ENCODE assay signal across 8 cellular contexts in genomic region chr6:57172136-57173055, GRCh38. TPM values are rescaled to one million over a fixed set of nuclear protein-coding genes. Genes with fewer than 3 reads are reported as not detected.
DNase-seq lines count a peak whose midpoint lies in the region; ATAC-seq and TF ChIP-seq lines count a peak whose summit lies in the region.

TSS of gene BAG2 (plus strand) at chr6:57172326. CDS start at chr6:57172698, 372 bp downstream.

- H3K36me3 Mint-ChIP-seq in nephron progenitor cell (ENCODE audit: low read depth), result peaks cover 11% of the 10 kb centered on the region
- peaks cover 19% of the 10 kb centered on the region for H3K36me3 Mint-ChIP-seq in stimulated activated naive CD8-positive, alpha-beta T cell treated with anti-CD3 and anti-CD28 coated beads, Interleukin-15, Interleukin-2, amounts not matched to agents 100 ng/mL and 50 ng/mL, for 24 hours (ENCODE audit: low read depth)

- H3K79me2 ChIP-seq in Karpas-422 (ENCODE audit: low read length), result peaks cover 62% of the 10 kb centered on the region

- H3K4me3 ChIP-seq in Karpas-422 (ENCODE audit: low read length) (peak within 1 kb of the TSS; percentile 82), RWPE2 (ENCODE audit: severe bottlenecking) (peak within 1 kb of the TSS; percentile 54), fibroblast of the aortic adventitia (ENCODE audit: low read depth, low read length) (peak within 1 kb of the TSS; percentile 72)

- H3K9me3 ChIP-seq in Karpas-422 (ENCODE audit: low read length), result no peaks in the 10 kb centered on the region
- H3K9me3 ChIP-seq in RWPE2 (ENCODE audit: severe bottlenecking), result no peaks in the 10 kb centered on the region

- H3K27ac Mint-ChIP-seq in nephron progenitor cell, result peak within 1 kb of the TSS; percentile 96
- peak within 1 kb of the TSS; percentile 95 for H3K27ac Mint-ChIP-seq in stimulated activated naive CD8-positive, alpha-beta T cell treated with anti-CD3 and anti-CD28 coated beads, Interleukin-15, Interleukin-2, amounts not matched to agents 100 ng/mL and 50 ng/mL, for 24 hours

- H3K4me1 Mint-ChIP-seq in nephron progenitor cell, result peaks cover 30% of the 10 kb centered on the region
- peaks cover 26% of the 10 kb centered on the region for H3K4me1 Mint-ChIP-seq in stimulated activated naive CD8-positive, alpha-beta T cell treated with anti-CD3 and anti-CD28 coated beads, Interleukin-15, Interleukin-2, amounts not matched to agents 100 ng/mL and 50 ng/mL, for 24 hours (ENCODE audit: low read depth)

- ATAC-seq in GM21825 (IDR thresholded peaks at IDR 0.05; ENCODE audit: unreplicated experiment), result peak; percentile 88
- peak; percentile 75 for ATAC-seq in RWPE2 (ENCODE audit: low read depth)

- peak within 1 kb of the TSS; percentile 95 for H3K9ac ChIP-seq in Karpas-422 (ENCODE audit: low read length)

- H3K27ac ChIP-seq in Karpas-422 (ENCODE audit: low read length) (peak within 1 kb of the TSS; percentile 74), RWPE2 (ENCODE audit: poor library complexity, severe bottlenecking) (peak within 1 kb of the TSS; percentile 51)

- peak within 1 kb of the TSS; percentile 92 for H3K4me2 ChIP-seq in Karpas-422 (ENCODE audit: low read depth, low read length, poor library complexity, severe bottlenecking)

- H3K27me3 ChIP-seq in Karpas-422 (ENCODE audit: low read length) (no peaks in the 10 kb centered on the region), RWPE2 (ENCODE audit: insufficient read depth, poor library complexity, severe bottlenecking) (no peaks in the 10 kb centered on the region)

- H3K27me3 Mint-ChIP-seq in nephron progenitor cell (ENCODE audit: low read depth, poor library complexity), result peaks cover 4% of the 10 kb centered on the region
- no peaks in the 10 kb centered on the region for H3K27me3 Mint-ChIP-seq in stimulated activated naive CD8-positive, alpha-beta T cell treated with anti-CD3 and anti-CD28 coated beads, Interleukin-15, Interleukin-2, amounts not matched to agents 100 ng/mL and 50 ng/mL, for 24 hours

- no peaks in the 10 kb centered on the region for H3K9me3 Mint-ChIP-seq in nephron progenitor cell
- H3K9me3 Mint-ChIP-seq in stimulated activated naive CD8-positive, alpha-beta T cell treated with anti-CD3 and anti-CD28 coated beads, Interleukin-15, Interleukin-2, amounts not matched to agents 100 ng/mL and 50 ng/mL, for 24 hours, result no peaks in the 10 kb centered on the region

- H2AFZ ChIP-seq in Karpas-422 (ENCODE audit: low read length), result peak within 1 kb of the TSS; percentile 72; the same call in 1 of the 2 replicates

- H3K4me3 Mint-ChIP-seq in nephron progenitor cell, result peak within 1 kb of the TSS; percentile 89
- H3K4me3 Mint-ChIP-seq in stimulated activated naive CD8-positive, alpha-beta T cell treated with anti-CD3 and anti-CD28 coated beads, Interleukin-15, Interleukin-2, amounts not matched to agents 100 ng/mL and 50 ng/mL, for 24 hours, result peak within 1 kb of the TSS; percentile 91

- TF ChIP-seq CTCF in RWPE2 (IDR thresholded peaks at IDR 0.05; ENCODE audit: poor library complexity, severe bottlenecking) (peak; percentile 32), fibroblast of the aortic adventitia (IDR thresholded peaks at IDR 0.05; ENCODE audit: insufficient read depth, low read length) (peak; percentile 17), nephron progenitor cell (IDR thresholded peaks at IDR 0.05) (no peak)

- DNase-seq in EL, result peak; percentile 94
- peak; percentile 97 for DNase-seq in Karpas-422
- DNase-seq in RWPE2 (ENCODE audit: low spot score), result peak; percentile 76
- peak; percentile 79 for DNase-seq in activated T-helper 9 cell treated with anti-CD3 and anti-CD28 coated beads, Interleukin-2, amount 50 U/mL, for 16 hours (ENCODE audit: low read depth)
- DNase-seq in fibroblast of the aortic adventitia (ENCODE audit: low read depth), result peak; percentile 87
- DNase-seq in nephron progenitor cell, result peak; percentile 84

- H4K20me1 ChIP-seq in Karpas-422 (ENCODE audit: insufficient read depth, low read depth, low read length), result no peaks in the 10 kb centered on the region

- H3K36me3 ChIP-seq in Karpas-422 (ENCODE audit: insufficient read depth, low read length), result peaks cover 15% of the 10 kb centered on the region; the same call in 1 of the 2 replicates
- H3K36me3 ChIP-seq in RWPE2 (ENCODE audit: low read depth), result peaks cover 14% of the 10 kb centered on the region

- no peaks in the 10 kb centered on the region for H3K9me2 ChIP-seq in Karpas-422 (replicated peaks; ENCODE audit: insufficient read depth, low read length)

- H3K4me1 ChIP-seq in Karpas-422 (ENCODE audit: low read length) (peaks cover 38% of the 10 kb centered on the region), RWPE2 (ENCODE audit: insufficient read depth, poor library complexity, severe bottlenecking) (peaks cover 11% of the 10 kb centered on the region)

RNA-seq across cellular contexts. Expression of gene BAG2, which starts in this region (rescaled TPM):
- total RNA-seq in Karpas-422 (2014; rRNA removed; shearing (Covaris generic); ENCODE audit: low replicate concordance), result 9.0 and 19.5 TPM in 2 replicates
- total RNA-seq in fibroblast of the aortic adventitia (ENCODE audit: low replicate concordance), result 8.2 and 24.1 TPM in 2 replicates

Comparison
In these comparisons a context has a peak if more than half of its experiments do, and no peak if none do; other contexts are left out.
1. Peak in every context shown above with its lines: DNase-seq, ATAC-seq, H3K4me3 ChIP-seq and H3K27ac ChIP-seq.